10 cellular contexts compared by ENCODE assay signal in the genomic region with DNA sequence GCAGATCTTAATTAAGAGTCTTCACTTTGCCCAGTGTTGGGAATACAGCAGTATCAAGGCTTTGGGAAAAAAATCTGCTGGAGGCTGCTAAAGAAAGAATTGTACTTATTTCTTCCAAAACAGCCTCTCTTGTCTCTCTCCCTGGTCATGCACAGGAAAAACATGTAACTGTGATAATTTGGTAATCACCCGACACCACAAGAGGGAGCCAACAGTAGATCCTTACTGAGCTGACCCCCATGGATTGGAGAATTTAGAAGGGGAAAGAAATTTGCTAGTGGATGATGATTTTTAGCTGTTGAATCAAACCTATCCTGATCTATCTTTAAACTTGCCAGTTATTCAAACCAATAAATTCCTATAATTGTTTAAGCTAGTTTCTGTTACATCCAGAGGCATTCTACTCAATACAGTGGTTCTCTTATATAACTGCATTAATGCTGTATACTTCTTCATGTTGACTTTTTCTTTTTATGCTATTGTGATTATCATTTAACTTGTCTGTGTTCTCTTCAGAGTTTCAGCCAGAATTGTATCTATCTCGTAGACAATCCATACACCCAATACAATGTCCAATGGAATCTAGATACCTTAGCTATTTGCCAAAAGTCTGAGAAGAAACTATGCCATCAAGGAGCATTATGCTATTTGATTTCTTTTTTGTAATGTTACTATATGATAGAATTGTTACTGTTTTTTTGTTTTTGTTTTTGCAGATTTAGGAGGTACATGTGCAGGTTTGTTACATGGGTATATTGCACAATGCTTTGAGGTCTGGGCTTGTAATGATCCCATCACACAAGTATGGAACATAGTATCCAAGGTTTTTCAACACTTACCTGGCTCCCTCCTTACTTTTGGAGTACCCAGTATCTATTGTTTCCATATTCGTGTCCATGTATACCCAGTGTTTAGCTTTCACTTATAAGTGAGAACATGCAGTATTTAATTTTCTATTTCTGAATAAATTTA. TPM values are rescaled to one million over a fixed set of nuclear protein-coding genes. Genes with fewer than 3 reads are reported as not detected.
DNase-seq lines count a peak whose midpoint lies in the region; ATAC-seq and TF ChIP-seq lines count a peak whose summit lies in the region.
"Had no signal": no experiment of that assay in that cellular context is flagged by ENCODE, and none has a peak within 500 bp of the region (broad histone marks: within the 10 kb centered on the region; RNA-seq: fewer than 3 reads in every experiment).

No MANE protein-coding gene starts in this region.

- DNase-seq in COLO829 (ENCODE audit: low spot score), result peak; percentile 59
- DNase-seq in NCI-H446 treated with DMSO at 0.1 percent for 48 hours (lab: John Stamatoyannopoulos, UW), result peak; percentile 2
- DNase-seq in brain microvascular endothelial cell, result peak; percentile 53
- peak; percentile 19 for DNase-seq in kidney glomerular epithelial cell (lab: John Stamatoyannopoulos, UW)
- DNase-seq in upper lobe of right lung, result no peak

- ATAC-seq in GM18861 (IDR thresholded peaks at IDR 0.05; ENCODE audit: unreplicated experiment) (peak; percentile 93), HG03039 (IDR thresholded peaks at IDR 0.05; ENCODE audit: unreplicated experiment) (peak; percentile 70), upper lobe of right lung (peak; percentile 86)
- no peak for ATAC-seq in activated CD4-positive, CD25-positive, alpha-beta regulatory T cell treated with anti-CD3 and anti-CD28 coated beads, Interleukin-2, amount 50 U/mL, for 24 hours

- intact Hi-C loops in upper lobe of right lung (cut with DNase I), result no loop called here

- no peak overlapping the region for H3K4me3 ChIP-seq in brain microvascular endothelial cell (ENCODE audit: low read depth, low read length)
- no peak overlapping the region for H3K4me3 ChIP-seq in upper lobe of right lung

- in situ Hi-C loops in brain microvascular endothelial cell (cut with HindIII; ENCODE audit: low pct_ligation_motif_present, low sequenced_read_pairs), result no loop called here

- H3K36me3 ChIP-seq in brain microvascular endothelial cell (replicated peaks), result no peaks in the 10 kb centered on the region
- no peaks in the 10 kb centered on the region for H3K36me3 ChIP-seq in upper lobe of right lung

- H3K27ac ChIP-seq in brain microvascular endothelial cell (no peak overlapping the region), upper lobe of right lung (no peak overlapping the region)
- H3K27ac ChIP-seq: parathyroid adenoma had no signal

- no peaks in the 10 kb centered on the region for H3K9me3 ChIP-seq in upper lobe of right lung

- peak; percentile 81 for TF ChIP-seq CTCF in brain microvascular endothelial cell (IDR thresholded peaks at IDR 0.05; ENCODE audit: low read depth, low read length, missing control alignments)
- TF ChIP-seq CTCF in upper lobe of right lung (IDR thresholded peaks at IDR 0.05), result peak; percentile 69

- no peaks in the 10 kb centered on the region for H3K4me1 ChIP-seq in upper lobe of right lung
- H3K4me1 ChIP-seq: parathyroid adenoma had no signal

- H3K27me3 ChIP-seq in brain microvascular endothelial cell (replicated peaks) (no peaks in the 10 kb centered on the region), upper lobe of right lung (no peaks in the 10 kb centered on the region)

RNA-seq across cellular contexts. Expression of a gene that starts 31.3 kb away (rescaled TPM):
- 15.5 TPM for total RNA-seq in upper lobe of right lung
- total RNA-seq: T-helper 1 cell treated with Interleukin-12 subunit alpha and Interleukin-12 subunit beta and Interleukin-4 antibody, amounts not matched to agents 30 ng/mL and 1 ng/mL, for 36 hours had no signal

RNA-seq across cellular contexts. Expression of a gene that starts 47.2 kb away (rescaled TPM):
- total RNA-seq in upper lobe of right lung, result 66.5 TPM

Comparison
In these comparisons a context has a peak if more than half of its experiments do, and no peak if none do; other contexts are left out.
1. ATAC-seq: peak in GM18861 (single experiment), HG03039 (single experiment) and upper lobe of right lung (single experiment); none in activated CD4-positive, CD25-positive, alpha-beta regulatory T cell treated with anti-CD3 and anti-CD28 coated beads, Interleukin-2, amount 50 U/mL, for 24 hours (0 of 2).